ENCODE assay signal across 30 cellular contexts in the genomic region with DNA sequence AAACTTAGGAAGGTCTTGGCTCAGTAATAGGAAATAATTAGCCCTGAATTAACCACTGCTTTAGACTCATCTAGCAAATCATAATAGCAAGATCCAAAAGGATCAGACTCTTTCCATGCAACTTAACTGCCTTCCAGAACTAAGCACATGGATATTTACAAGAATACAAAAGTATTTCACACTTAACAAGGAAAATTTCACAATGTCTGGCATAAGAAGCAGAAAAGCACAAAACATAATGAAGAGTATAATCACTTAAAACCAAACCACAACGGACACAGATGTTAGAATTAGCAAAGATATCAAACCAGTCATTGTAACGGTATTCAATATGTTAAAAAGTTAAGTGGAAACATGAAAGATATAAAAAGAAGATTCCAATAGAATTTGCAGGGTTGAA. TPM values are rescaled to one million over a fixed set of nuclear protein-coding genes. Genes with fewer than 3 reads are reported as not detected.
"Had no signal": no experiment of that assay in that cellular context is flagged by ENCODE, and none has a peak within 500 bp of the region (broad histone marks: within the 10 kb centered on the region; RNA-seq: fewer than 3 reads in every experiment).

No MANE protein-coding gene starts in this region.

- H3K27me3 ChIP-seq: Peyer's patch, SJCRH30 had no signal

- H3K9ac ChIP-seq: KMS-11 had no signal

- H3K9me3 ChIP-seq: Peyer's patch, SJCRH30 had no signal

- H3K4me1 ChIP-seq: Peyer's patch, SJCRH30 had no signal

- H3K4me3 Mint-ChIP-seq: IgD-negative memory B cell had no signal

- H3K4me3 ChIP-seq: K562, PC-9, Peyer's patch, SJCRH30 had no signal

- H3K4me1 Mint-ChIP-seq: IgD-negative memory B cell had no signal

- H3K4me2 ChIP-seq: KMS-11, PC-9 had no signal

- H3K36me3 Mint-ChIP-seq: IgD-negative memory B cell had no signal

- H3K36me3 ChIP-seq: Peyer's patch, SJCRH30 had no signal

- H3K27ac Mint-ChIP-seq: IgD-negative memory B cell had no signal

- DNase-seq: Kasumi-1; MM.1S; NCI-H1048; NCI-H1105; NCI-H1417 treated with DMSO at 0.1 percent for 48 hours; NCI-H146; NCI-H1694 treated with DMSO at 0.1 percent for 48 hours; NCI-H1930; NCI-H2081; NCI-H2107; NCI-H2227 treated with DMSO at 0.1 percent for 48 hours; NCI-H446; NCI-H510A; NCI-H524 treated with DMSO at 0.1 percent for 48 hours; NCI-H69; NCI-H774; NK-92 treated with Interleukin-12 subunit alpha and Interleukin-12 subunit beta, amount 100 ng/mL, for 24 hours; PC-9; Peyer's patch; SHP77 treated with DMSO at 0.1 percent for 48 hours; SJCRH30 had no signal

- H2AFZ ChIP-seq: PC-9 had no signal

- ATAC-seq: K562, Right ventricle myocardium inferior, SK-N-SH treated with all-trans-retinoic acid at 6 μM for 48 hours had no signal

- H3K27ac ChIP-seq: HL-60, KMS-11, PC-9, Peyer's patch, SJCRH30 had no signal

RNA-seq across cellular contexts. Expression of a gene that starts 51.5 kb away (rescaled TPM):
- total RNA-seq: M059J, OCI-LY7, PC-9, Peyer's patch, RPMI7951 had no signal
- polyA plus RNA-seq: IgD-negative memory B cell had no signal
